ENCODE assay signal across 10 cellular contexts in the genomic region with DNA sequence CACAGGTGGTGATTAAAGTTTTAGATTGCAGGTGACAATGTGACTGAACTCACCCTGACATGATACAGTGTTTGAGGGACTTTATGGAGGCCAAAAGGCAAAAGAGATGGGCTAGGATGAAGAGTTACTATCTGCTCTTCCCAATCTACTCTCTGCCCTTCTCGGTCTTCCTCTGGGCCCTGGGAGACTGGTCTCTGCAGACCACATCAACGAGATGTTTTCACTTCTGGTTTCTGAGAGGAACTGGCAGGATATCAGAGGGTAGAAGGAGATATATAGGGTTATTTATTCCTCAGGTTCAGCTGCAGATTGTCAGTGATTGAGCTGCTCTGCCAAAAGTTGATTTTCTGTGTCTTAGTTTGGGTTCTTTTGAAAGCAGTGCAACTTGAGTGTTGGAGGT. TPM values are rescaled to one million over a fixed set of nuclear protein-coding genes. Genes with fewer than 3 reads are reported as not detected.
DNase-seq lines count a peak whose midpoint lies in the region; ATAC-seq and TF ChIP-seq lines count a peak whose summit lies in the region.
"Had no signal": no experiment of that assay in that cellular context is flagged by ENCODE, and none has a peak within 500 bp of the region (broad histone marks: within the 10 kb centered on the region; RNA-seq: fewer than 3 reads in every experiment).

No MANE protein-coding gene starts in this region.

- H3K4me3 ChIP-seq in suprapubic skin, result no peak overlapping the region

- peaks cover 58% of the 10 kb centered on the region for H3K4me1 Mint-ChIP-seq in dendritic cell treated with granulocyte-macrophage colony-stimulating factor and Interleukin-4, amounts not matched to agents 40 ng/mL and 50 ng/mL, for 4 days (ENCODE audit: low read depth)

- no peak overlapping the region for H3K27ac ChIP-seq in suprapubic skin
- H3K27ac ChIP-seq: parathyroid adenoma had no signal

- ATAC-seq in GM18508 (IDR thresholded peaks at IDR 0.05; ENCODE audit: insufficient read depth, unreplicated experiment) (peak; percentile 83), GM21526 (IDR thresholded peaks at IDR 0.05; ENCODE audit: low FRiP score, unreplicated experiment) (peak; percentile 75), HG03460 (IDR thresholded peaks at IDR 0.05; ENCODE audit: unreplicated experiment) (peak; percentile 71)

- no peak for TF ChIP-seq EP300 in suprapubic skin (IDR thresholded peaks at IDR 0.05)

- DNase-seq in suprapubic skin (ENCODE audit: low spot score in 2 of 2) (no peak), RKO (ENCODE audit: low spot score) (no peak), NCI-H345 treated with DMSO at 0.1 percent for 48 hours (lab: John Stamatoyannopoulos, UW; ENCODE audit: unreplicated experiment) (no peak)
- DNase-seq in activated effector memory CD4-positive, alpha-beta T cell treated with anti-CD3 and anti-CD28 coated beads, Interleukin-2, amount 50 U/mL, for 16 hours, result no peak
- DNase-seq: cortex of kidney had no signal

- no peaks in the 10 kb centered on the region for H3K36me3 Mint-ChIP-seq in dendritic cell treated with granulocyte-macrophage colony-stimulating factor and Interleukin-4, amounts not matched to agents 40 ng/mL and 50 ng/mL, for 4 days (ENCODE audit: low read depth)

- H3K9me3 Mint-ChIP-seq in dendritic cell treated with granulocyte-macrophage colony-stimulating factor and Interleukin-4, amounts not matched to agents 40 ng/mL and 50 ng/mL, for 4 days, result no peaks in the 10 kb centered on the region

- H3K27ac Mint-ChIP-seq in dendritic cell treated with granulocyte-macrophage colony-stimulating factor and Interleukin-4, amounts not matched to agents 40 ng/mL and 50 ng/mL, for 4 days, result peak overlapping the region; percentile 15

- H3K4me1 ChIP-seq in suprapubic skin, result peaks cover 42% of the 10 kb centered on the region

- H3K4me3 Mint-ChIP-seq in dendritic cell treated with granulocyte-macrophage colony-stimulating factor and Interleukin-4, amounts not matched to agents 40 ng/mL and 50 ng/mL, for 4 days, result no peak overlapping the region

- WGBS in suprapubic skin, result 74% methylated on average over 2 of the region's 2 CpGs

- intact Hi-C loops in dendritic cell treated with granulocyte-macrophage colony-stimulating factor and Interleukin-4, amounts not matched to agents 40 ng/mL and 50 ng/mL, for 4 days (cut with micrococcal nuclease), result no loop called here

- no peaks in the 10 kb centered on the region for H3K9me3 ChIP-seq in suprapubic skin

- no peak for TF ChIP-seq POLR2A in suprapubic skin (IDR thresholded peaks at IDR 0.05)

- TF ChIP-seq CTCF in suprapubic skin (IDR thresholded peaks at IDR 0.05), result no peak

- no peaks in the 10 kb centered on the region for H3K27me3 ChIP-seq in suprapubic skin

- H3K27me3 Mint-ChIP-seq in dendritic cell treated with granulocyte-macrophage colony-stimulating factor and Interleukin-4, amounts not matched to agents 40 ng/mL and 50 ng/mL, for 4 days, result no peaks in the 10 kb centered on the region

- no peaks in the 10 kb centered on the region for H3K36me3 ChIP-seq in suprapubic skin

RNA-seq across cellular contexts. Expression of gene CD44, which starts 32.4 kb away (rescaled TPM):
- 1,000 to 10,000 TPM; 1,361 to 2,207 (median 1,502) TPM for total RNA-seq in suprapubic skin
